In genomic region chr21:29298348-29299045, GRCh38 we compare ENCODE assay signal across 8 cellular contexts. TPM values are rescaled to one million over a fixed set of nuclear protein-coding genes. Genes with fewer than 3 reads are reported as not detected.
DNase-seq lines count a peak whose midpoint lies in the region; ATAC-seq and TF ChIP-seq lines count a peak whose summit lies in the region.

BACH1 (plus strand) TSS chr21:29298922; CDS start chr21:29321281, 22,359 bp downstream.

- 0 out of 2 replicates have a peak, but pooled peaks cover 6% of the 10 kb centered on the region for H3K36me3 ChIP-seq in ACC112 (ENCODE audit: insufficient read depth, low read length)

- peak within 1 kb of the TSS; percentile 97 for H3K4me3 Mint-ChIP-seq in activated B cell treated with CpG ODN at 0.5 μM for 24 hours

- TF ChIP-seq CTCF in activated B cell treated with CpG ODN at 0.5 μM for 24 hours (IDR thresholded peaks at IDR 0.05) (no peak), cardiac fibroblast (IDR thresholded peaks at IDR 0.05; ENCODE audit: low read depth, low read length) (no peak)

- POLR2A ChIA-PET in activated B cell treated with CpG ODN at 0.5 μM for 24 hours (lab: Charles Lee): interaction anchor here (0.6 to 6.2 kb wide), 26 partner anchors 9 to 296 kb away, joined by 3 to 137 read pairs (median 5); partner anchors contain the start of genes CCT8 and USP16

- DNase-seq in NCI-H345 (lab: John Stamatoyannopoulos, UW): peak; percentile 88
- peak; percentile 86 for DNase-seq in activated B cell treated with CpG ODN at 0.5 μM for 24 hours
- peak; percentile 89 to 95 for DNase-seq in cardiac fibroblast (ENCODE audit: low read depth in 2 of 2)
- DNase-seq in iris pigment epithelial cell (ENCODE audit: low read depth): peak; percentile 93
- DNase-seq in stimulated activated CD4-positive, alpha-beta T cell treated with anti-CD3 and anti-CD28 coated beads, Interleukin-12 subunit alpha, Interleukin-12 subunit beta, amount 100 ng/mL, for 4 hours: peak; percentile 90

- intact Hi-C loops in activated B cell treated with CpG ODN at 0.5 μM for 24 hours (cut with micrococcal nuclease): loop anchor here (1.0 kb wide), 1 partner anchor 134 kb away; no protein-coding TSS in a partner anchor

- peaks cover 44% of the 10 kb centered on the region for H3K79me2 ChIP-seq in ACC112 (ENCODE audit: control insufficient read depth, insufficient read depth, low read length, unreplicated experiment)

- no peaks in the 10 kb centered on the region for H3K27me3 ChIP-seq in ACC112 (ENCODE audit: insufficient read depth, low read length)

- peaks cover 23% of the 10 kb centered on the region for H3K4me1 ChIP-seq in ACC112 (ENCODE audit: control insufficient read depth, insufficient read depth, low read length, unreplicated experiment)

- no peaks in the 10 kb centered on the region for H3K27me3 Mint-ChIP-seq in activated B cell treated with CpG ODN at 0.5 μM for 24 hours

- CTCF ChIA-PET in activated B cell treated with CpG ODN at 0.5 μM for 24 hours (lab: Charles Lee): interaction anchor here (0.8 to 4.4 kb wide), 10 partner anchors 50 to 210 kb away, joined by 3 to 27 read pairs (median 3); no protein-coding TSS in a partner anchor

- peak within 1 kb of the TSS; percentile 99 for H3K27ac Mint-ChIP-seq in activated B cell treated with CpG ODN at 0.5 μM for 24 hours

- peak within 1 kb of the TSS; percentile 32 for H2AFZ ChIP-seq in ACC112 (ENCODE audit: low read length, unreplicated experiment)

- H3K9me3 Mint-ChIP-seq in activated B cell treated with CpG ODN at 0.5 μM for 24 hours: peaks cover 2% of the 10 kb centered on the region

- H3K4me1 Mint-ChIP-seq in activated B cell treated with CpG ODN at 0.5 μM for 24 hours: peaks cover 74% of the 10 kb centered on the region

- peak within 1 kb of the TSS; percentile 77 for H3K4me3 ChIP-seq in ACC112 (ENCODE audit: low read depth, low read length)
- H3K4me3 ChIP-seq in cardiac fibroblast (replicated peaks in 1 of 2; ENCODE audit: low read depth in 2 of 2, low read length in 2 of 2): peak within 1 kb of the TSS; percentile 75 to 85

- ATAC-seq in GM18907 (IDR thresholded peaks at IDR 0.05; ENCODE audit: unreplicated experiment) (peak; percentile 49), HG03159 (IDR thresholded peaks at IDR 0.05; ENCODE audit: unreplicated experiment) (peak; percentile 53), activated B cell treated with CpG ODN at 0.5 μM for 24 hours (ENCODE audit: low read depth) (peak; percentile 51)

- H3K36me3 Mint-ChIP-seq in activated B cell treated with CpG ODN at 0.5 μM for 24 hours (ENCODE audit: low read depth): peaks cover 24% of the 10 kb centered on the region

- peak within 1 kb of the TSS; percentile 77 for H3K27ac ChIP-seq in ACC112 (ENCODE audit: low read depth, low read length)

RNA-seq across cellular contexts. Expression of gene BACH1, which starts in this region (rescaled TPM):
- total RNA-seq in activated B cell treated with CpG ODN at 0.5 μM for 24 hours: 141 and 152 TPM in 2 replicates

Comparison
In these comparisons a context has a peak if more than half of its experiments do, and no peak if none do; other contexts are left out.
1. Peak in every context shown above with its lines: DNase-seq, ATAC-seq, H3K4me3 ChIP-seq and H3K27ac ChIP-seq.